In the genomic region with DNA sequence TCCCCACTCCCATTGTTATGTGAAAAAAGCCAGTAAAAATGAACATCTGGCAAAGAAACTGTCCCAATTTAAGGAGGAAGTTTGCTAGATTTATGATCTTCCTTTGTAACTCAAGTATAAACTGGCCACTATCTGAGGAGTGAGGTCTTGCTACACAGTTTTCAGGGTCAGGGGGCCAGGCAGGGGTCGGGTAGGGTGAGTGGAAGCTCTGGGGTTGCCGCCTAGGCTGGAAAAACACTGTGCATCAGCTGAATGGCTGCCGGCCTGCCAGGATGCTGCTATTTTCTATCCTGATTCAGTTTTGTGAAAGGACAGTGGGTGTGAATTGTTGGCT, we compare ENCODE assay signal across 12 cellular contexts.
A peak's percentile ranks its signal among the peaks of the same experiment; 100 is the strongest.
DNase-seq lines count a peak whose midpoint lies in the region; ATAC-seq and TF ChIP-seq lines count a peak whose summit lies in the region.
"Had no signal": no experiment of that assay in that cellular context is flagged by ENCODE, and none has a peak within 500 bp of the region (broad histone marks: within the 10 kb centered on the region; RNA-seq: fewer than 3 reads in every experiment).

No MANE protein-coding gene starts in this region.

- H3K23ac ChIP-seq in neuronal stem cell (ENCODE audit: low read depth, low read length, poor library complexity) = no peak overlapping the region

- ATAC-seq in HG02798 (IDR thresholded peaks at IDR 0.05; ENCODE audit: poor library complexity, unreplicated experiment) (no peak), GM18909 (IDR thresholded peaks at IDR 0.05; ENCODE audit: poor library complexity, unreplicated experiment) (no peak)

- TF ChIP-seq POLR2A in uterus (IDR thresholded peaks at IDR 0.05) = no peak

- peaks cover 2% of the 10 kb centered on the region for H3K79me1 ChIP-seq in neuronal stem cell (ENCODE audit: low read depth, low read length)

- no peak overlapping the region for H2BK12ac ChIP-seq in neuronal stem cell (ENCODE audit: low read length)

- no CpG with 5 or more reads among the region's 3 CpGs for WGBS in neuronal stem cell (ENCODE audit: extremely low coverage in 2 of 2, insufficient read length in 2 of 2, insufficient replicate concordance in 1 of 2), 2 donors

- H3K9ac ChIP-seq in neuronal stem cell (ENCODE audit: low read depth, low read length, poor library complexity) = no peak overlapping the region

- H3K18ac ChIP-seq in neuronal stem cell (ENCODE audit: low read length) = no peak overlapping the region

- H3K4me1 ChIP-seq in left ventricle myocardium inferior = peaks cover 53% of the 10 kb centered on the region
- peaks cover 24 to 79% of the 10 kb centered on the region in 2 donors for H3K4me1 ChIP-seq in neuronal stem cell (ENCODE audit: control insufficient read depth in 2 of 2, insufficient read depth in 1 of 2, low read depth in 1 of 2, low read length in 2 of 2)
- peaks cover 0 to 9% of the 10 kb centered on the region in 2 donors for H3K4me1 ChIP-seq in uterus

- H4K91ac ChIP-seq in neuronal stem cell (ENCODE audit: low read depth, low read length, poor library complexity) = no peak overlapping the region

- H2AFZ ChIP-seq in neuronal stem cell (ENCODE audit: low read length) = no peak overlapping the region

- H3K4me3 ChIP-seq in left ventricle myocardium inferior (no peak overlapping the region), neuronal stem cell (ENCODE audit: low read length in 2 of 2) (no peak overlapping the region), uterus (no peak overlapping the region)

- H2BK5ac ChIP-seq in neuronal stem cell (ENCODE audit: low read length) = no peak overlapping the region

- H3K4ac ChIP-seq in neuronal stem cell (ENCODE audit: low read length) = no peak overlapping the region

- H3K27ac ChIP-seq in left ventricle myocardium inferior (replicated peaks) (peak overlapping the region; percentile 56), neuronal stem cell (replicated peaks; ENCODE audit: low read length) (peak overlapping the region; percentile 25), uterus (peak overlapping the region; percentile 53 to 60)

- H2BK120ac ChIP-seq in neuronal stem cell (ENCODE audit: low read depth, low read length) = no peak overlapping the region

- H3K27me3 ChIP-seq in left ventricle myocardium inferior (ENCODE audit: low read depth) (no peaks in the 10 kb centered on the region), neuronal stem cell (ENCODE audit: control insufficient read depth in 3 of 3, insufficient read depth in 3 of 3, low read depth in 1 of 3, low read length in 3 of 3) (no peaks in the 10 kb centered on the region), uterus (no peaks in the 10 kb centered on the region)

- no peak overlapping the region for H3K14ac ChIP-seq in neuronal stem cell (ENCODE audit: low read length)

- peak; percentile 17 for DNase-seq in SKM-1 treated with dmso at 0.1 percent for 144 hours (lab: John Stamatoyannopoulos, UW; ENCODE audit: unreplicated experiment)
- DNase-seq in SKM-1 (lab: John Stamatoyannopoulos, UW; ENCODE audit: unreplicated experiment) = no peak
- peak; percentile 44 for DNase-seq in left ventricle myocardium inferior
- DNase-seq in neuronal stem cell (ENCODE audit: low spot score) = no peak
- peak; percentile 35 to 54 for DNase-seq in uterus
- DNase-seq in COLO668 (lab: John Stamatoyannopoulos, UW; ENCODE audit: unreplicated experiment) = no peak
- DNase-seq: 8988T; activated CD4-positive, alpha-beta memory T cell treated with anti-CD3 and anti-CD28 coated beads for 36 hours; DMS79; NCI-H1092 treated with DMSO at 0.1 percent for 48 hours had no signal

- H4K8ac ChIP-seq in neuronal stem cell (ENCODE audit: low read depth, low read length) = no peak overlapping the region

- no peak overlapping the region for H3K4me2 ChIP-seq in neuronal stem cell (ENCODE audit: insufficient read depth, low read length, poor library complexity, severe bottlenecking)

- H2BK15ac ChIP-seq in neuronal stem cell (ENCODE audit: low read length) = no peak overlapping the region

- H3K9me3 ChIP-seq in left ventricle myocardium inferior (replicated peaks) (no peaks in the 10 kb centered on the region), neuronal stem cell (replicated peaks in 1 of 2; ENCODE audit: control insufficient read depth in 2 of 2, insufficient read depth in 1 of 2, low read depth in 1 of 2, low read length in 2 of 2) (peaks cover under 1 to 2% of the 10 kb centered on the region in 2 donors), uterus (no peaks in the 10 kb centered on the region)

- H2AK5ac ChIP-seq in neuronal stem cell (ENCODE audit: low read depth, low read length) = no peak overlapping the region

- TF ChIP-seq CTCF in left ventricle myocardium inferior (IDR thresholded peaks at IDR 0.05; ENCODE audit: borderline replicate concordance) (no peak), uterus (IDR thresholded peaks at IDR 0.05) (no peak)

- H3K36me3 ChIP-seq in left ventricle myocardium inferior (no peaks in the 10 kb centered on the region), neuronal stem cell (replicated peaks in 1 of 2; ENCODE audit: control insufficient read depth in 2 of 2, insufficient read depth in 2 of 2, low read length in 2 of 2) (no peaks in the 10 kb centered on the region), uterus (no peaks in the 10 kb centered on the region)

- intact Hi-C loops in left ventricle myocardium inferior (cut with micrococcal nuclease) (no loop called here), uterus (cut with DNase I; ENCODE audit: low total_unique reads) (no loop called here)

Comparison
In these comparisons a context has a peak if more than half of its experiments do, and no peak if none do; other contexts are left out.
1. DNase-seq: peak in SKM-1 treated with dmso at 0.1 percent for 144 hours (single experiment), left ventricle myocardium inferior (single experiment) and uterus (2 of 2); none in SKM-1 (single experiment), neuronal stem cell (single experiment) and COLO668 (single experiment).
2. Peak in every context shown above with its lines, with median percentiles within 50 percentile points of each other: H3K27ac ChIP-seq.